17 cellular contexts compared by ENCODE assay signal in the genomic region with DNA sequence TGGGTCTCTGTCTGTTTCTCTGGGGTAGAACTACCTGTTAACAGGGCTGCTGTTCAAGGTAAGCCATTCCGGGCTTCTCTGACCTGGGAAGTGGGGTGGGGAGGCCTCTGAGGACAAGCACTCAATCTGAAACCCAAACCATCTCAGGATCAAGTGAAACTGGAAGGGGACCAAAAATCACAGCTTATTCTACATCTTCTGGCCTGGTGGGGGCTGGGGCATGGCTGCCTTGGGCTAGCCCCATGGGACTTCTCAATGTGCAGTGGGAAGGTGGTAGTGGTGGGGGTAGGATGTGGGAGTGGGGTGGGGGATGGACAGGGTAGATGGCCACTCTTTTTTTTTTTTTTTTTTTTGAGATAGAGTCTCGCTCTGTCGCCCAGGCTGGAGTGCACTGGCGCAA. TPM values are rescaled to one million over a fixed set of nuclear protein-coding genes. Genes with fewer than 3 reads are reported as not detected.
A peak's percentile ranks its signal among the peaks of the same experiment; 100 is the strongest.
DNase-seq lines count a peak whose midpoint lies in the region; ATAC-seq, FAIRE-seq and TF ChIP-seq lines count a peak whose summit lies in the region.
"Had no signal": no experiment of that assay in that cellular context is flagged by ENCODE, and none has a peak within 500 bp of the region (broad histone marks: within the 10 kb centered on the region; RNA-seq: fewer than 3 reads in every experiment).

No MANE protein-coding gene starts in this region.

- POLR2A ChIA-PET in GM12878 (lab: Charles Lee) = interaction anchor here (0.6 to 3.5 kb wide), 18 partner anchors 10 to 392 kb away, joined by 3 to 24 read pairs (median 6); a partner anchor contains a TSS

- peaks cover 48% of the 10 kb centered on the region for H3K36me3 Mint-ChIP-seq in activated T-cell treated with anti-CD3 and anti-CD28 coated beads, Interleukin-2, amount 50 U/mL, for 24 hours (ENCODE audit: low read depth)
- H3K36me3 Mint-ChIP-seq in activated T-cell treated with anti-CD3 and anti-CD28 coated beads, Interleukin-2, amount 50 U/mL, for 4 hours (ENCODE audit: insufficient read depth) = peaks cover 7% of the 10 kb centered on the region
- peaks cover 34 to 50% of the 10 kb centered on the region in 2 donors for H3K36me3 Mint-ChIP-seq in stimulated activated naive B cell treated with anti-CD40 and anti-IgM and Interleukin-4, amounts not matched to agents 10 μg/mL and 1 μg/mL and 100 μg/mL, for 72 hours

- H2AFZ ChIP-seq in KMS-11 (ENCODE audit: low read depth) (no peak overlapping the region), GM12878 (ENCODE audit: control insufficient read depth, low read depth, low read length) (no peak overlapping the region)

- peaks cover 46% of the 10 kb centered on the region for H3K4me1 ChIP-seq in KMS-11 (ENCODE audit: low read depth, poor library complexity, severe bottlenecking)
- peaks cover 59% of the 10 kb centered on the region for H3K4me1 ChIP-seq in GM12878 (ENCODE audit: control insufficient read depth, insufficient read depth, low read length)

- no peak for TF ChIP-seq POLR2A in GM12878 (IDR thresholded peaks at IDR 0.05; ENCODE audit: low read depth, low read length)

- SMC1A ChIA-PET in GM12878 (lab: Charles Lee; ENCODE audit: uncharacterized antibody, unreplicated experiment) = interaction anchor here (0.9 to 4.3 kb wide), 12 partner anchors 9 to 172 kb away, joined by 3 to 19 read pairs (median 6); a partner anchor contains a TSS

- peak overlapping the region; percentile 22; the same call in 1 of the 2 replicates for H3K4me2 ChIP-seq in KMS-11
- peak overlapping the region; percentile 75 for H3K4me2 ChIP-seq in GM12878 (ENCODE audit: control insufficient read depth, insufficient read depth)

- H3K79me2 ChIP-seq in KMS-11 (ENCODE audit: insufficient read depth, low read depth) = no peaks in the 10 kb centered on the region
- peaks cover 17% of the 10 kb centered on the region for H3K79me2 ChIP-seq in GM12878 (ENCODE audit: control insufficient read depth, insufficient read depth, low read length)

- H3K4me3 ChIP-seq in KMS-11 (IDR thresholded peaks at IDR 0.05; ENCODE audit: insufficient read depth, low read depth, low read length) (no peak overlapping the region), GM12878 (no peak overlapping the region)
- H3K4me3 ChIP-seq: tibial artery had no signal

- no peak for DNase-seq in activated T-cell treated with anti-CD3 and anti-CD28 coated beads, Interleukin-2, amount 50 U/mL, for 24 hours
- no peak for DNase-seq in activated T-cell treated with anti-CD3 and anti-CD28 coated beads, Interleukin-2, amount 50 U/mL, for 4 hours
- peak; percentile 73 for DNase-seq in GM12878 (ENCODE audit: low read depth, low spot score)
- no peak for DNase-seq in stimulated activated naive B cell treated with anti-CD40 and anti-IgM and Interleukin-4, amounts not matched to agents 10 μg/mL and 1 μg/mL and 100 μg/mL, for 72 hours
- no peak for DNase-seq in KBM-7
- DNase-seq in nucleus accumbens (lab: John Stamatoyannopoulos, UW) = no peak
- DNase-seq: activated T-cell treated with anti-CD3 and anti-CD28 coated beads, Interleukin-2, amount 50 U/mL, for 48 hours; brain microvascular endothelial cell; DMS79; foreskin fibroblast; KG1; NCI-H1694 treated with DMSO at 0.1 percent for 48 hours; NCI-H526; tibial artery had no signal

- WGBS in GM12878 (ENCODE audit: insufficient coverage, insufficient replicate concordance, low lambda C conversion rate, missing lambda C conversion rate) = 0% methylated on average over 1 of the region's 4 CpGs

- peaks cover 68% of the 10 kb centered on the region for H3K4me1 Mint-ChIP-seq in activated T-cell treated with anti-CD3 and anti-CD28 coated beads, Interleukin-2, amount 50 U/mL, for 24 hours (ENCODE audit: low read depth)
- peaks cover 61% of the 10 kb centered on the region for H3K4me1 Mint-ChIP-seq in activated T-cell treated with anti-CD3 and anti-CD28 coated beads, Interleukin-2, amount 50 U/mL, for 4 hours (ENCODE audit: low read depth)
- H3K4me1 Mint-ChIP-seq in stimulated activated naive B cell treated with anti-CD40 and anti-IgM and Interleukin-4, amounts not matched to agents 10 μg/mL and 1 μg/mL and 100 μg/mL, for 72 hours = peaks cover 56 to 87% of the 10 kb centered on the region in 2 donors

- peak overlapping the region; percentile 46 for H3K4me3 Mint-ChIP-seq in activated T-cell treated with anti-CD3 and anti-CD28 coated beads, Interleukin-2, amount 50 U/mL, for 24 hours
- no peak overlapping the region for H3K4me3 Mint-ChIP-seq in activated T-cell treated with anti-CD3 and anti-CD28 coated beads, Interleukin-2, amount 50 U/mL, for 4 hours
- peak overlapping the region; percentile 46 to 50 for H3K4me3 Mint-ChIP-seq in stimulated activated naive B cell treated with anti-CD40 and anti-IgM and Interleukin-4, amounts not matched to agents 10 μg/mL and 1 μg/mL and 100 μg/mL, for 72 hours

- H3K36me3 ChIP-seq in KMS-11 (ENCODE audit: insufficient read depth) = no peaks in the 10 kb centered on the region
- H3K36me3 ChIP-seq in GM12878 (ENCODE audit: control insufficient read depth in 2 of 2, insufficient read depth in 2 of 2, low read length in 1 of 2) = no peaks in the 10 kb centered on the region
- H3K36me3 ChIP-seq: brain microvascular endothelial cell had no signal

- H3K27me3 Mint-ChIP-seq in activated T-cell treated with anti-CD3 and anti-CD28 coated beads, Interleukin-2, amount 50 U/mL, for 24 hours = no peaks in the 10 kb centered on the region
- H3K27me3 Mint-ChIP-seq in activated T-cell treated with anti-CD3 and anti-CD28 coated beads, Interleukin-2, amount 50 U/mL, for 4 hours (ENCODE audit: low read depth) = no peaks in the 10 kb centered on the region
- H3K27me3 Mint-ChIP-seq in stimulated activated naive B cell treated with anti-CD40 and anti-IgM and Interleukin-4, amounts not matched to agents 10 μg/mL and 1 μg/mL and 100 μg/mL, for 72 hours = no peaks in the 10 kb centered on the region

- no peaks in the 10 kb centered on the region for H3K9me3 Mint-ChIP-seq in activated T-cell treated with anti-CD3 and anti-CD28 coated beads, Interleukin-2, amount 50 U/mL, for 24 hours
- no peaks in the 10 kb centered on the region for H3K9me3 Mint-ChIP-seq in activated T-cell treated with anti-CD3 and anti-CD28 coated beads, Interleukin-2, amount 50 U/mL, for 4 hours
- no peaks in the 10 kb centered on the region for H3K9me3 Mint-ChIP-seq in stimulated activated naive B cell treated with anti-CD40 and anti-IgM and Interleukin-4, amounts not matched to agents 10 μg/mL and 1 μg/mL and 100 μg/mL, for 72 hours

- H3K27me3 ChIP-seq in KMS-11 (ENCODE audit: insufficient read depth, low read depth) (no peaks in the 10 kb centered on the region), GM12878 (replicated peaks in 1 of 2; ENCODE audit: control insufficient read depth in 2 of 2, insufficient read depth in 2 of 2, low read length in 1 of 2) (no peaks in the 10 kb centered on the region)
- H3K27me3 ChIP-seq: brain microvascular endothelial cell, tibial artery had no signal

- TF ChIP-seq RAD21 in GM12878 (IDR thresholded peaks at IDR 0.05; ENCODE audit: insufficient read depth, low read depth, low read length) = peak; percentile 3; the same call in 1 of the 2 replicates

- no TSS peak for BruUV-seq in GM12878 (replicated peaks; lab: Mats Ljungman, UMichigan)

- in situ Hi-C loops in GM12878 (cut with MboI) = loop anchor here (25.0 kb wide), 1 partner anchor 1405 kb away; no protein-coding TSS in a partner anchor
- in situ Hi-C loops in KBM-7 (cut with MboI; ENCODE audit: low pct_unique_long_range_greater_than_20kb, low sequenced_read_pairs) = no loop called here

- H3K9ac ChIP-seq in KMS-11 = no peak overlapping the region
- no peak overlapping the region for H3K9ac ChIP-seq in GM12878 (ENCODE audit: control insufficient read depth, insufficient read depth, low read length)

- RAD21 ChIA-PET in GM12878 (lab: Charles Lee; ENCODE audit: unreplicated experiment) = interaction anchor here (0.6 to 3.4 kb wide), 13 partner anchors 9 to 165 kb away, joined by 3 to 14 read pairs (median 4); a partner anchor contains a TSS

- peak overlapping the region; percentile 87 for H3K27ac Mint-ChIP-seq in activated T-cell treated with anti-CD3 and anti-CD28 coated beads, Interleukin-2, amount 50 U/mL, for 24 hours
- peak overlapping the region; percentile 99 for H3K27ac Mint-ChIP-seq in stimulated activated naive B cell treated with anti-CD40 and anti-IgM and Interleukin-4, amounts not matched to agents 10 μg/mL and 1 μg/mL and 100 μg/mL, for 72 hours

- H4K20me1 ChIP-seq in KMS-11 (ENCODE audit: insufficient read depth) (no peaks in the 10 kb centered on the region), GM12878 (ENCODE audit: control insufficient read depth, insufficient read depth) (no peaks in the 10 kb centered on the region)

- TF ChIP-seq CTCF in KMS-11 (conservative IDR thresholded peaks at IDR 0.05; ENCODE audit: low read depth, low read length) (no peak), GM12878 (IDR thresholded peaks at IDR 0.05 in 2 of 3, conservative IDR thresholded peaks at IDR 0.05 in 1 of 3; ENCODE audit: control insufficient read depth in 2 of 3, extremely low read depth in 1 of 3, insufficient read depth in 1 of 3, low read depth in 3 of 3, low read length in 3 of 3) (no peak)

- CTCF ChIA-PET in GM12878 (lab: Yijun Ruan, JAX) = interaction anchor here (0.6 to 5.4 kb wide), 7 partner anchors 10 to 354 kb away, joined by 3 to 26 read pairs (median 6); a partner anchor contains a TSS

- FAIRE-seq in GM12878 (lab: Jason Lieb, UNC) = peak; percentile 31
- FAIRE-seq: TTC549 had no signal

- no peak overlapping the region for H3K27ac ChIP-seq in KMS-11
- H3K27ac ChIP-seq in GM12878 (ENCODE audit: control insufficient read depth, insufficient read depth) = peak overlapping the region; percentile 4; the same call in 1 of the 2 replicates
- H3K27ac ChIP-seq: brain microvascular endothelial cell had no signal

- no peaks in the 10 kb centered on the region for H3K9me3 ChIP-seq in GM12878 (replicated peaks; ENCODE audit: control insufficient read depth, insufficient read depth, low read length)
- H3K9me3 ChIP-seq: tibial artery had no signal

- intact Hi-C loops in GM12878 (cut with micrococcal nuclease; ENCODE audit: unreplicated experiment) = loop anchor here (2.0 kb wide), 1 partner anchor 165 kb away; a partner anchor contains a TSS

- 0 out of 4 replicates have a peak, but pooled peaks have one; percentile 9 to 32 for TF ChIP-seq EP300 in GM12878 (IDR thresholded peaks at IDR 0.05; ENCODE audit: borderline replicate concordance in 1 of 2, control insufficient read depth in 1 of 2, low read depth in 2 of 2, low read length in 2 of 2)

- no peak for ATAC-seq in activated T-cell treated with anti-CD3 and anti-CD28 coated beads, Interleukin-2, amount 50 U/mL, for 4 hours
- ATAC-seq in GM12878 (peak; percentile 47), HG03045 (IDR thresholded peaks at IDR 0.05; ENCODE audit: unreplicated experiment) (no peak)
- ATAC-seq in stimulated activated naive B cell treated with anti-CD40 and anti-IgM and Interleukin-4, amounts not matched to agents 10 μg/mL and 1 μg/mL and 100 μg/mL, for 72 hours (replicated peaks) = no peak

RNA-seq across cellular contexts. Expression of a gene that starts 5.5 kb away (rescaled TPM):
- total RNA-seq in activated T-cell treated with anti-CD3 and anti-CD28 coated beads, Interleukin-2, amount 50 U/mL, for 4 hours = 10 to 100 TPM; 48.3 to 62.9 (median 59.3) TPM
- 29.2 and 39.1 TPM in 2 replicates for total RNA-seq in GM12878 (2013; cell fraction: nucleolus; rRNA removed)
- 79.0 and 79.6 TPM in 2 replicates for total RNA-seq in GM12878 (2014; rRNA removed)
- total RNA-seq in GM12878 (2014; rRNA removed; fragmentation: Illumina TruSeq; extraction: Trizol) = 72.0 and 72.5 TPM in 2 replicates
- total RNA-seq in GM12878 (2021) = 291 and 302 TPM in 2 replicates
- polyA plus RNA-seq in GM12878 (2011; ENCODE audit: low read depth) = 30.4 TPM
- polyA plus RNA-seq in GM12878 (2011; rRNA removed) = 90.1 and 150 TPM in 2 replicates
- 162 and 176 TPM in 2 replicates for polyA plus RNA-seq in GM12878 (2011; cell fraction: cytosol; rRNA removed)
- 153 and 169 TPM in 2 replicates for polyA plus RNA-seq in GM12878 (2011; cell fraction: nucleus; rRNA removed)
- polyA plus RNA-seq in GM12878 (2012) = 59.9 and 65.4 TPM in 2 replicates
- polyA plus RNA-seq in GM12878 (2014; fragmentation: Illumina TruSeq; extraction: Trizol) = 75.3 and 147 TPM in 2 replicates
- polyA plus RNA-seq in GM12878 (2014; fragmentation: Nextera tagmentation; extraction: Ambion mirVana) = 100 to 1,000 TPM in 1 of 2 experiments, 10 to 100 TPM in 1; 56.8 to 121 TPM
- 150 and 154 TPM in 2 replicates for polyA plus RNA-seq in GM12878 (2014; rRNA removed)
- polyA plus RNA-seq in GM12878 (2016; fragmentation: Nextera tagmentation; extraction: Ambion mirVana) = 100 to 1,000 TPM; 237 to 251 TPM
- polyA minus RNA-seq in GM12878 (2011; rRNA and poly(A)+ RNA removed) = 172 and 176 TPM in 2 replicates
- polyA minus RNA-seq in GM12878 (2011; cell fraction: cytosol; rRNA and poly(A)+ RNA removed) = 71.6 and 96.9 TPM in 2 replicates
- 19.0 and 28.4 TPM in 2 replicates for polyA minus RNA-seq in GM12878 (2011; cell fraction: nucleus; rRNA and poly(A)+ RNA removed)

RNA-seq across cellular contexts. Expression of a gene that starts 10.9 kb away (rescaled TPM):
- total RNA-seq in activated T-cell treated with anti-CD3 and anti-CD28 coated beads, Interleukin-2, amount 50 U/mL, for 4 hours = 10 to 100 TPM; 20.7 to 24.5 (median 21.8) TPM
- 66.0 and 68.2 TPM in 2 replicates for total RNA-seq in GM12878 (2013; cell fraction: nucleolus; rRNA removed)
- total RNA-seq in GM12878 (2014; rRNA removed) = 35.3 and 37.1 TPM in 2 replicates
- total RNA-seq in GM12878 (2014; rRNA removed; fragmentation: Illumina TruSeq; extraction: Trizol) = 23.7 and 24.2 TPM in 2 replicates
- 27.6 and 31.3 TPM in 2 replicates for total RNA-seq in GM12878 (2021)
- 3.0 TPM for polyA plus RNA-seq in GM12878 (2011; ENCODE audit: low read depth)
- polyA plus RNA-seq in GM12878 (2011; rRNA removed) = 50.6 and 55.2 TPM in 2 replicates
- polyA plus RNA-seq in GM12878 (2011; cell fraction: cytosol; rRNA removed) = 70.4 and 81.7 TPM in 2 replicates
- 47.5 and 49.0 TPM in 2 replicates for polyA plus RNA-seq in GM12878 (2011; cell fraction: nucleus; rRNA removed)
- 7.6 and 12.3 TPM in 2 replicates for polyA plus RNA-seq in GM12878 (2012)
- polyA plus RNA-seq in GM12878 (2014; fragmentation: Illumina TruSeq; extraction: Trizol) = 17.7 and 19.6 TPM in 2 replicates
- under 1 TPM in 1 of 2 experiments, not detected in 1; 0.18 TPM for polyA plus RNA-seq in GM12878 (2014; fragmentation: Nextera tagmentation; extraction: Ambion mirVana)
- polyA plus RNA-seq in GM12878 (2014; rRNA removed) = 37.7 and 38.8 TPM in 2 replicates
- polyA plus RNA-seq in GM12878 (2016; fragmentation: Nextera tagmentation; extraction: Ambion mirVana) = 10 to 100 TPM; 28.7 to 35.5 TPM
- 39.0 and 44.2 TPM in 2 replicates for polyA minus RNA-seq in GM12878 (2011; rRNA and poly(A)+ RNA removed)
- 14.3 and 16.6 TPM in 2 replicates for polyA minus RNA-seq in GM12878 (2011; cell fraction: cytosol; rRNA and poly(A)+ RNA removed)
- 16.2 and 21.1 TPM in 2 replicates for polyA minus RNA-seq in GM12878 (2011; cell fraction: nucleus; rRNA and poly(A)+ RNA removed)

RNA-seq across cellular contexts. Expression of a gene that starts 37.2 kb away (rescaled TPM):
- 10 to 100 TPM; 79.8 to 81.3 (median 80.8) TPM for total RNA-seq in activated T-cell treated with anti-CD3 and anti-CD28 coated beads, Interleukin-2, amount 50 U/mL, for 4 hours
- total RNA-seq in GM12878 (2013; cell fraction: nucleolus; rRNA removed) = 24.0 and 26.2 TPM in 2 replicates
- total RNA-seq in GM12878 (2014; rRNA removed) (57.1 and 61.2 TPM in 2 replicates), GM12878 (2014; rRNA removed; fragmentation: Illumina TruSeq; extraction: Trizol) (24.6 and 27.7 TPM in 2 replicates), GM12878 (2021) (66.7 and 67.8 TPM in 2 replicates)
- polyA plus RNA-seq in GM12878 (2011; ENCODE audit: low read depth) = 45.6 TPM
- polyA plus RNA-seq in GM12878 (2011; rRNA removed) (60.2 and 104 TPM in 2 replicates), GM12878 (2014; fragmentation: Illumina TruSeq; extraction: Trizol) (96.5 and 101 TPM in 2 replicates), GM12878 (2014; fragmentation: Nextera tagmentation; extraction: Ambion mirVana) (100 to 1,000 TPM; 165 to 175 TPM), GM12878 (2014; rRNA removed) (99.5 and 103 TPM in 2 replicates), GM12878 (2016; fragmentation: Nextera tagmentation; extraction: Ambion mirVana) (100 to 1,000 TPM; 114 to 132 TPM)
- 159 TPM in 2 replicates for polyA plus RNA-seq in GM12878 (2011; cell fraction: cytosol; rRNA removed)
- polyA plus RNA-seq in GM12878 (2011; cell fraction: nucleus; rRNA removed) = 102 and 131 TPM in 2 replicates
- polyA plus RNA-seq in GM12878 (2012) = 40.8 and 41.4 TPM in 2 replicates
- 89.3 and 130 TPM in 2 replicates for polyA minus RNA-seq in GM12878 (2011; rRNA and poly(A)+ RNA removed)
- polyA minus RNA-seq in GM12878 (2011; cell fraction: cytosol; rRNA and poly(A)+ RNA removed) = 30.7 and 43.2 TPM in 2 replicates
- polyA minus RNA-seq in GM12878 (2011; cell fraction: nucleus; rRNA and poly(A)+ RNA removed) = 39.7 and 43.2 TPM in 2 replicates

RNA-seq across cellular contexts. Expression of a gene that starts 49.4 kb away (rescaled TPM):
- 10 to 100 TPM; 23.5 to 26.4 (median 24.9) TPM for total RNA-seq in activated T-cell treated with anti-CD3 and anti-CD28 coated beads, Interleukin-2, amount 50 U/mL, for 4 hours
- 35.8 and 38.5 TPM in 2 replicates for total RNA-seq in GM12878 (2013; cell fraction: nucleolus; rRNA removed)
- 5.7 and 6.4 TPM in 2 replicates for total RNA-seq in GM12878 (2014; rRNA removed)
- 3.3 and 3.6 TPM in 2 replicates for total RNA-seq in GM12878 (2014; rRNA removed; fragmentation: Illumina TruSeq; extraction: Trizol)
- 18.3 and 18.5 TPM in 2 replicates for total RNA-seq in GM12878 (2021)
- polyA plus RNA-seq in GM12878 (2011; ENCODE audit: low read depth) = 5.8 TPM
- polyA plus RNA-seq in GM12878 (2011; rRNA removed) = 2.9 and 4.1 TPM in 2 replicates
- polyA plus RNA-seq in GM12878 (2011; cell fraction: cytosol; rRNA removed) = 7.3 and 11.1 TPM in 2 replicates
- polyA plus RNA-seq in GM12878 (2011; cell fraction: nucleus; rRNA removed) = 9.1 and 11.8 TPM in 2 replicates
- polyA plus RNA-seq in GM12878 (2012) = 6.6 and 7.9 TPM in 2 replicates
- polyA plus RNA-seq in GM12878 (2014; fragmentation: Illumina TruSeq; extraction: Trizol) = 12.4 and 14.2 TPM in 2 replicates
- 1 to 10 TPM; 2.8 to 2.9 TPM for polyA plus RNA-seq in GM12878 (2014; fragmentation: Nextera tagmentation; extraction: Ambion mirVana)
- 6.4 and 9.7 TPM in 2 replicates for polyA plus RNA-seq in GM12878 (2014; rRNA removed)
- polyA plus RNA-seq in GM12878 (2016; fragmentation: Nextera tagmentation; extraction: Ambion mirVana) = 10 to 100 TPM; 14.0 to 14.7 TPM
- polyA minus RNA-seq in GM12878 (2011; rRNA and poly(A)+ RNA removed) = 15.1 and 16.6 TPM in 2 replicates
- polyA minus RNA-seq in GM12878 (2011; cell fraction: cytosol; rRNA and poly(A)+ RNA removed) = 8.9 and 10.6 TPM in 2 replicates
- polyA minus RNA-seq in GM12878 (2011; cell fraction: nucleus; rRNA and poly(A)+ RNA removed) = 6.8 and 12.4 TPM in 2 replicates

RNA-seq across cellular contexts. Expression of a gene that starts 59.3 kb away (rescaled TPM):
- 10 to 100 TPM; 45.2 to 48.6 (median 47.8) TPM for total RNA-seq in activated T-cell treated with anti-CD3 and anti-CD28 coated beads, Interleukin-2, amount 50 U/mL, for 4 hours
- total RNA-seq in GM12878 (2013; cell fraction: nucleolus; rRNA removed) = 61.5 and 63.1 TPM in 2 replicates
- total RNA-seq in GM12878 (2014; rRNA removed) = 28.6 and 30.1 TPM in 2 replicates
- 15.9 and 18.1 TPM in 2 replicates for total RNA-seq in GM12878 (2014; rRNA removed; fragmentation: Illumina TruSeq; extraction: Trizol)
- 43.9 and 44.2 TPM in 2 replicates for total RNA-seq in GM12878 (2021)
- polyA plus RNA-seq in GM12878 (2011; ENCODE audit: low read depth) = 9.3 TPM
- 8.6 and 22.6 TPM in 2 replicates for polyA plus RNA-seq in GM12878 (2011; rRNA removed)
- polyA plus RNA-seq in GM12878 (2011; cell fraction: cytosol; rRNA removed) = 22.1 and 28.1 TPM in 2 replicates
- 65.0 and 92.9 TPM in 2 replicates for polyA plus RNA-seq in GM12878 (2011; cell fraction: nucleus; rRNA removed)
- polyA plus RNA-seq in GM12878 (2012) = 24.0 and 34.6 TPM in 2 replicates
- 24.7 and 27.8 TPM in 2 replicates for polyA plus RNA-seq in GM12878 (2014; fragmentation: Illumina TruSeq; extraction: Trizol)
- polyA plus RNA-seq in GM12878 (2014; fragmentation: Nextera tagmentation; extraction: Ambion mirVana) = 1 to 10 TPM; 1.3 to 2.3 TPM
- polyA plus RNA-seq in GM12878 (2014; rRNA removed) = 33.5 and 39.8 TPM in 2 replicates
- 10 to 100 TPM; 10.6 to 15.3 TPM for polyA plus RNA-seq in GM12878 (2016; fragmentation: Nextera tagmentation; extraction: Ambion mirVana)
- 23.6 and 28.7 TPM in 2 replicates for polyA minus RNA-seq in GM12878 (2011; rRNA and poly(A)+ RNA removed)
- 14.8 and 15.6 TPM in 2 replicates for polyA minus RNA-seq in GM12878 (2011; cell fraction: cytosol; rRNA and poly(A)+ RNA removed)
- polyA minus RNA-seq in GM12878 (2011; cell fraction: nucleus; rRNA and poly(A)+ RNA removed) = 20.8 and 40.7 TPM in 2 replicates
